ENCODE assay signal across 19 cellular contexts in the genomic region with DNA sequence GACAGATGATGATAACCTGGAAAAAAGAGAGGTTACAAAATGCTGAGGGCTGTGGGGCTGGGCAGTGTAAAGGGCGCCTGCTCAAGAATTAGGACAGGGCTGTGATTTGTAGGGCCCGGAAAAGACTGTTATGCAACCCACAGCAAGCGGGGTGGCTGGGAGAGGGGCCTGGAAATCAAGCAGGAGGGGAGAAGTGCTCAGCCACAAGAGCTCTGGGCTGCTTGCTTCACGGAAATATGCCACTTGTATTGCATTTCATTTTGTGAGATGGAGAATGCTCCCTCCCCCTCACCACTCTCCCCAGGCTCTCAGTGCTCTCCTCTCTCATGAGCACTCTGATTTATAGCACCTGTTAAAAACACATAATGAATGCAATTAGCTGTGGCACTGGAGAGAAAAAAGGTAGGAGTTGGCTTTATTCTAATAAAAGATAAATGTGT. TPM values are rescaled to one million over a fixed set of nuclear protein-coding genes. Genes with fewer than 3 reads are reported as not detected.
DNase-seq lines count a peak whose midpoint lies in the region; ATAC-seq and TF ChIP-seq lines count a peak whose summit lies in the region.
"Had no signal": no experiment of that assay in that cellular context is flagged by ENCODE, and none has a peak within 500 bp of the region (broad histone marks: within the 10 kb centered on the region; RNA-seq: fewer than 3 reads in every experiment).

No MANE protein-coding gene starts in this region.

- H3K4me1 ChIP-seq in left lung (no peaks in the 10 kb centered on the region), tibial nerve (peaks cover 0 to 28% (median 12%) of the 10 kb centered on the region in 4 donors)
- H3K4me1 ChIP-seq: SJSA1, vagina had no signal

- WGBS in tibial nerve, 2 donors: 12 to 17% methylated on average over 4 of the region's 4 CpGs

- ATAC-seq in left lung (peak; percentile 71), GM21529 (IDR thresholded peaks at IDR 0.05; ENCODE audit: unreplicated experiment) (no peak)
- ATAC-seq: left colon had no signal

- H3K27me3 ChIP-seq in left lung (peaks cover 80 to 100% of the 10 kb centered on the region in 2 donors), tibial nerve (peaks cover 5 to 100% of the 10 kb centered on the region in 2 donors)

- TF ChIP-seq EP300 in tibial nerve (IDR thresholded peaks at IDR 0.05): no peak

- no peak overlapping the region for H3K27ac ChIP-seq in left lung
- no peak overlapping the region for H3K27ac ChIP-seq in tibial nerve
- H3K27ac ChIP-seq: SJSA1, vagina had no signal

- H3K4me3 ChIP-seq in left lung (no peak overlapping the region), tibial nerve (no peak overlapping the region)
- H3K4me3 ChIP-seq: SJSA1, vagina had no signal

- DNase-seq in DMS79 (lab: John Stamatoyannopoulos, UW) (peak; percentile 37), NCI-H1105 treated with DMSO at 0.1 percent for 48 hours (lab: John Stamatoyannopoulos, UW) (peak; percentile 78), NCI-H774 (lab: John Stamatoyannopoulos, UW) (peak; percentile 12), left lung (peak in 1 of 2 donors; percentile 40), tibial nerve (ENCODE audit: low spot score in 2 of 2) (no peak), midbrain (lab: John Stamatoyannopoulos, UW) (no peak), MV-4-11 (lab: John Stamatoyannopoulos, UW) (no peak)
- DNase-seq: activated CD4-positive, alpha-beta T cell treated with anti-CD3 and anti-CD28 coated beads, Interleukin-2, amount 10 ng/mL, durations not matched to agents 24 days and 14 days; central memory CD4-positive, alpha-beta T cell; effector memory CD4-positive, alpha-beta T cell; hippocampal formation; left colon; NCI-H226; OCI-M1; stimulated activated naive CD8-positive, alpha-beta T cell treated with anti-CD3 and anti-CD28 coated beads, Interleukin-15, amount 100 ng/mL, for 72 hours had no signal

- intact Hi-C loops in left lung (cut with DNase I): no loop called here

- no peaks in the 10 kb centered on the region for H3K9me3 ChIP-seq in left lung
- no peaks in the 10 kb centered on the region for H3K9me3 ChIP-seq in tibial nerve
- H3K9me3 ChIP-seq: SJSA1, vagina had no signal

- TF ChIP-seq POLR2A in tibial nerve (IDR thresholded peaks at IDR 0.05): no peak

- TF ChIP-seq CTCF in left lung (IDR thresholded peaks at IDR 0.05) (no peak), tibial nerve (IDR thresholded peaks at IDR 0.05) (no peak)

- H3K36me3 ChIP-seq in left lung (no peaks in the 10 kb centered on the region), tibial nerve (no peaks in the 10 kb centered on the region)
- H3K36me3 ChIP-seq: SJSA1, vagina had no signal

RNA-seq across cellular contexts. Expression of a gene that starts 8.4 kb away (rescaled TPM):
- not detected for total RNA-seq in left lung
- not detected for total RNA-seq in tibial nerve
- total RNA-seq: activated CD4-positive, alpha-beta T cell treated with anti-CD3 and anti-CD28 coated beads, Interleukin-2, amount 10 ng/mL, durations not matched to agents 24 days and 14 days; myocyte; SJSA1; vagina had no signal

RNA-seq across cellular contexts. Expression of a gene that starts 40.6 kb away (rescaled TPM):
- total RNA-seq in left lung: 10 to 100 TPM; 31.1 to 34.8 TPM
- 10 to 100 TPM; 30.0 to 60.5 (median 38.6) TPM for total RNA-seq in tibial nerve

Comparison
In these comparisons a context has a peak if more than half of its experiments do, and no peak if none do; other contexts are left out.
1. DNase-seq: peak in DMS79 (single experiment), NCI-H1105 treated with DMSO at 0.1 percent for 48 hours (single experiment) and NCI-H774 (single experiment); none in tibial nerve (0 of 2), midbrain (single experiment) and MV-4-11 (single experiment).